Comparison of ENCODE assay signal across 8 cellular contexts in the genomic region with DNA sequence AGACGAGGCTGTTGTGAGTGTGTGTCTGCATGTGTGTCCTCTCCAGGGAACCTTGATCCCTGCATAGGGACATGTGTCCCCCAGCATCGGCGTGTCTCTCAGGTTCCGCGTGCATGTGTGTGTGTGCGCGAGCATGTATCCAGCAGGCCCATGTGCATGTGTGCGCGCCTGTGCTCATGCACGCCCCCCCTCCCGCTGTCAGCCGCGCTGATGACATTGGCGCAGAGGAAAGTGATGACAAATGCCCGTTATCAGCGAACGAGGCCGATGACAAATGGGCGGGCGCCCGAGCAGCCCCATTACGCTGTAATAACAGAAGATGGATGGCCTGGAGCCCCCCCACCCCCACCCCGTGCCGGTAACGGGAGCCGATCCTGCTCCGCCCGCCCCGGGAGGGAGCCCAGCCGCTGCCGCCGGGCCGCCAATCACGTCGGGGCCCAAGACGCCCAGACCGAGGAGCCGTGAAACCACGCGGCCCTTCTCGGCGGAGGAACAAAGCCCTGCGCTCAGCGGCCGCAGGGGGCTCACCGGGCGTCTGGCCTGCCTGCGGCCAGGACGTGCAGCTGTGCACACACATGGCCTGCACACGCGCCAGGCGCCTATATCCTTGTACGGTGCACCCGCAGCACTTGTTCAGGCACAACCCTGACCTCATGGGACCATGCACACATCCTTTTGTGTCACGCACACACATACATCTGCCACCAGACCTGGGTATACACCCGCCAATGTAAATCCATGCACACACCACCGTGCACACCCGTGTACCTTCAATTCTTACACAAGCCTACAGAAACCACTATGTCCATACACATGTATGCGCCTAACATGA. TPM values are rescaled to one million over a fixed set of nuclear protein-coding genes. Genes with fewer than 3 reads are reported as not detected.
DNase-seq lines count a peak whose midpoint lies in the region; ATAC-seq and TF ChIP-seq lines count a peak whose summit lies in the region.

No MANE protein-coding gene starts in this region.

- no peak overlapping the region for H4K91ac ChIP-seq in trophoblast cell (ENCODE audit: low read depth, low read length)

- H3K23ac ChIP-seq in trophoblast cell (ENCODE audit: low read length), result no peak overlapping the region

- H3K18ac ChIP-seq in trophoblast cell (ENCODE audit: low read length), result no peak overlapping the region

- H3K4me1 ChIP-seq in trophoblast cell (ENCODE audit: control insufficient read depth in 1 of 2, insufficient read depth in 2 of 2, low read length in 2 of 2), result peaks cover 0 to 10% of the 10 kb centered on the region in 2 experiments
- peaks cover 16 to 23% (median 19%) of the 10 kb centered on the region in 4 donors for H3K4me1 ChIP-seq in transverse colon

- H3K4me3 ChIP-seq in trophoblast cell (ENCODE audit: low read depth, low read length), result peak overlapping the region; percentile 13
- no peak overlapping the region for H3K4me3 ChIP-seq in transverse colon

- no peak for TF ChIP-seq POLR2A in transverse colon (IDR thresholded peaks at IDR 0.05)

- no peaks in the 10 kb centered on the region for H3K36me3 ChIP-seq in trophoblast cell (ENCODE audit: control insufficient read depth in 1 of 2, insufficient read depth in 2 of 2, low read length in 2 of 2)
- H3K36me3 ChIP-seq in transverse colon, result no peaks in the 10 kb centered on the region

- no peak overlapping the region for H2BK5ac ChIP-seq in trophoblast cell (ENCODE audit: low read depth, low read length, poor library complexity)

- no peak overlapping the region for H3K4me2 ChIP-seq in trophoblast cell (ENCODE audit: low read length)

- TF ChIP-seq EP300 in transverse colon (IDR thresholded peaks at IDR 0.05; ENCODE audit: low read depth), result no peak

- no peak overlapping the region for H2BK120ac ChIP-seq in trophoblast cell (ENCODE audit: insufficient read depth, low read length, poor library complexity)

- no peak overlapping the region for H3K9ac ChIP-seq in trophoblast cell (ENCODE audit: low read length)

- H3K79me1 ChIP-seq in trophoblast cell (ENCODE audit: low read length), result no peaks in the 10 kb centered on the region

- DNase-seq in GM03348 (ENCODE audit: low spot score) (peak; percentile 54), NCI-H1105 treated with DMSO at 0.1 percent for 48 hours (lab: John Stamatoyannopoulos, UW) (peak; percentile 34), ecto neural progenitor cell (ENCODE audit: low spot score) (peak; percentile 68), trophoblast cell (peak in 1 of 2 donors; percentile 10), transverse colon (no peak), cerebellar nuclear complex (lab: John Stamatoyannopoulos, UW) (no peak)

- H4K12ac ChIP-seq in trophoblast cell (ENCODE audit: low read depth, low read length), result no peak overlapping the region

- no peak for ATAC-seq in GM18520 (IDR thresholded peaks at IDR 0.05; ENCODE audit: unreplicated experiment)
- no peak for ATAC-seq in GM21360 (IDR thresholded peaks at IDR 0.05; ENCODE audit: unreplicated experiment)

- no peak overlapping the region for H3K14ac ChIP-seq in trophoblast cell (ENCODE audit: low read length)

- no peak overlapping the region for H4K8ac ChIP-seq in trophoblast cell (ENCODE audit: low read depth, low read length)

- WGBS in trophoblast cell (ENCODE audit: extremely low coverage, insufficient coverage, insufficient read length), result no CpG with 5 or more reads among the region's 59 CpGs
- 18 to 50% methylated on average over 2 to 50 of the region's 59 CpGs for WGBS in transverse colon (ENCODE audit: low coverage in 1 of 2), 2 donors

- H2AK5ac ChIP-seq in trophoblast cell (ENCODE audit: low read length), result no peak overlapping the region

- no peak overlapping the region for H2BK12ac ChIP-seq in trophoblast cell (ENCODE audit: low read length)

- H3K27ac ChIP-seq in trophoblast cell (ENCODE audit: low read depth, low read length) (no peak overlapping the region), transverse colon (no peak overlapping the region)

- intact Hi-C loops in transverse colon (cut with DNase I; ENCODE audit: low total_unique reads), result no loop called here

- no peak for TF ChIP-seq CTCF in transverse colon (IDR thresholded peaks at IDR 0.05)

- no peak overlapping the region for H3K4ac ChIP-seq in trophoblast cell (ENCODE audit: low read depth, low read length)

- H3K9me3 ChIP-seq in trophoblast cell (ENCODE audit: insufficient read depth, low read depth, low read length) (peaks cover 1% of the 10 kb centered on the region), transverse colon (no peaks in the 10 kb centered on the region)

- peaks cover 2% of the 10 kb centered on the region for H3K79me2 ChIP-seq in trophoblast cell (ENCODE audit: control insufficient read depth, insufficient read depth, low read length, poor library complexity)

- in situ Hi-C loops in transverse colon (cut with MboI; ENCODE audit: low pct_ligation_motif_present in 1 of 4, low pct_unique_long_range_greater_than_20kb in 1 of 4, low sequenced_read_pairs in 3 of 4), result loop anchor here (10.0 to 25.0 kb wide), 4 partner anchors 254 to 354 kb away; no protein-coding TSS in a partner anchor

- H2AFZ ChIP-seq in trophoblast cell (ENCODE audit: insufficient read depth, low read length, poor library complexity), result no peak overlapping the region

- H3K27me3 ChIP-seq in trophoblast cell (ENCODE audit: insufficient read depth, low read length), result peaks cover 13% of the 10 kb centered on the region
- H3K27me3 ChIP-seq in transverse colon, result peaks cover 76% of the 10 kb centered on the region

RNA-seq across cellular contexts. Expression of gene POLL, which starts 21.5 kb away (rescaled TPM):
- polyA plus RNA-seq in trophoblast cell (2013), result 11.9 and 13.7 TPM in 2 replicates
- total RNA-seq in transverse colon, result 10 to 100 TPM; 23.9 to 89.8 (median 29.8) TPM

RNA-seq across cellular contexts. Expression of gene DPCD, which starts 21.6 kb away (rescaled TPM):
- 17.6 and 18.5 TPM in 2 replicates for polyA plus RNA-seq in trophoblast cell (2013)
- 10 to 100 TPM in 2 of 4 donors, 1 to 10 TPM in 1, not detected in 1; 8.2 to 15.7 (median 13.5) TPM for total RNA-seq in transverse colon

Comparison
In these comparisons a context has a peak if more than half of its experiments do, and no peak if none do; other contexts are left out.
1. DNase-seq: peak in GM03348 (single experiment), NCI-H1105 treated with DMSO at 0.1 percent for 48 hours (single experiment) and ecto neural progenitor cell (single experiment); none in transverse colon (single experiment) and cerebellar nuclear complex (0 of 2).